Comparison of ENCODE assay signal across 13 cellular contexts in the genomic region with DNA sequence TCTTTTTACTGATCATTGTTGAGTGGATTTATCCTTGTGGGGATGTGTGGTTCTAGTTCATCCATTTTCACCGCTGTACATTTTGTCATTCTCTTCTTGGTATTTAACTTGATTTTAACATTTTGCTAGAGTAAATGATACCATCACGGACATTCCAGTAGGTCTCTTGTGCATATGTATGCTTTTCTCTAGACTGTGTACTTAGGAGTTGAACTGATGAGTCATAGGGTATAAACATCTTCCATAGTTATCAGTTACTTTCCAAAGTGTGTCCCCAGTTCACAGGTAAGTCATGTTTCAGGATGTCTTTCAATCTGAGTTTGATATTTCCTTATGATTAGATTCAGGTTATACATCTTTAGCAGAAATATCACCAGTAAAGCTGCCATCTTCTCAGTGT.
A peak's percentile ranks its signal among the peaks of the same experiment; 100 is the strongest.
DNase-seq lines count a peak whose midpoint lies in the region; ATAC-seq and TF ChIP-seq lines count a peak whose summit lies in the region.
"Had no signal": no experiment of that assay in that cellular context is flagged by ENCODE, and none has a peak within 500 bp of the region (broad histone marks: within the 10 kb centered on the region; RNA-seq: fewer than 3 reads in every experiment).

No MANE protein-coding gene starts in this region.

- no peaks in the 10 kb centered on the region for H3K4me1 ChIP-seq in RWPE2 (ENCODE audit: insufficient read depth, poor library complexity, severe bottlenecking)

- H3K27me3 ChIP-seq in RWPE2 (ENCODE audit: insufficient read depth, poor library complexity, severe bottlenecking) = no peaks in the 10 kb centered on the region
- H3K27me3 ChIP-seq: BE2C had no signal

- H3K4me3 ChIP-seq in RWPE2 (ENCODE audit: severe bottlenecking) = no peak overlapping the region

- H3K36me3 ChIP-seq in RWPE2 (ENCODE audit: low read depth) = peaks cover 8% of the 10 kb centered on the region; the same call in 1 of the 2 replicates
- H3K36me3 ChIP-seq: BE2C had no signal

- DNase-seq in ELR (ENCODE audit: low read depth) = peak; percentile 17
- no peak for DNase-seq in RWPE2 (ENCODE audit: low spot score)
- peak; percentile 53 for DNase-seq in iris pigment epithelial cell (ENCODE audit: low read depth)
- no peak for DNase-seq in NCI-H2081 (lab: John Stamatoyannopoulos, UW)
- DNase-seq in activated CD4-positive, alpha-beta T cell treated with anti-CD3 and anti-CD28 coated beads for 1 hour = no peak
- DNase-seq: BE2C; CD4-positive, alpha-beta memory T cell; DMS153; GOT3; H9 had no signal

- H3K9me3 ChIP-seq in RWPE2 (ENCODE audit: severe bottlenecking) = no peaks in the 10 kb centered on the region
- H3K9me3 ChIP-seq: BE2C had no signal

- ATAC-seq in RWPE2 (ENCODE audit: low read depth) (peak; percentile 44; the same call in 1 of the 3 replicates), GM19035 (IDR thresholded peaks at IDR 0.05; ENCODE audit: unreplicated experiment) (no peak), GM19023 (IDR thresholded peaks at IDR 0.05; ENCODE audit: unreplicated experiment) (no peak)

- no peak for TF ChIP-seq CTCF in RWPE2 (IDR thresholded peaks at IDR 0.05; ENCODE audit: poor library complexity, severe bottlenecking)

- H3K27ac ChIP-seq in RWPE2 (ENCODE audit: poor library complexity, severe bottlenecking) = no peak overlapping the region
- H3K27ac ChIP-seq: C4-2B had no signal

Comparison
In these comparisons a context has a peak if more than half of its experiments do, and no peak if none do; other contexts are left out.
1. DNase-seq: peak in ELR (single experiment) and iris pigment epithelial cell (single experiment); none in RWPE2 (single experiment), NCI-H2081 (0 of 2) and activated CD4-positive, alpha-beta T cell treated with anti-CD3 and anti-CD28 coated beads for 1 hour (single experiment).